Comparison of ENCODE assay signal across 1 cellular context in genomic region chr15:40252438-40253178, GRCh38.
TF ChIP-seq lines count a peak whose summit lies in the region.

No MANE protein-coding gene starts in this region.

TF ChIP-seq in HepG2, 621 proteins besides CTCF, POLR2A, EP300 and RAD21 (continues in another document):
- TF ChIP-seq, protein P1, sequence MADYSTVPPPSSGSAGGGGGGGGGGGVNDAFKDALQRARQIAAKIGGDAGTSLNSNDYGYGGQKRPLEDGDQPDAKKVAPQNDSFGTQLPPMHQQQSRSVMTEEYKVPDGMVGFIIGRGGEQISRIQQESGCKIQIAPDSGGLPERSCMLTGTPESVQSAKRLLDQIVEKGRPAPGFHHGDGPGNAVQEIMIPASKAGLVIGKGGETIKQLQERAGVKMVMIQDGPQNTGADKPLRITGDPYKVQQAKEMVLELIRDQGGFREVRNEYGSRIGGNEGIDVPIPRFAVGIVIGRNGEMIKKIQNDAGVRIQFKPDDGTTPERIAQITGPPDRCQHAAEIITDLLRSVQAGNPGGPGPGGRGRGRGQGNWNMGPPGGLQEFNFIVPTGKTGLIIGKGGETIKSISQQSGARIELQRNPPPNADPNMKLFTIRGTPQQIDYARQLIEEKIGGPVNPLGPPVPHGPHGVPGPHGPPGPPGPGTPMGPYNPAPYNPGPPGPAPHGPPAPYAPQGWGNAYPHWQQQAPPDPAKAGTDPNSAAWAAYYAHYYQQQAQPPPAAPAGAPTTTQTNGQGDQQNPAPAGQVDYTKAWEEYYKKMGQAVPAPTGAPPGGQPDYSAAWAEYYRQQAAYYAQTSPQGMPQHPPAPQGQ (CRISPR knock-in tag; IDR thresholded peaks at IDR 0.05; ENCODE audit: borderline replicate concordance): no peak
- TF ChIP-seq ATF5 (CRISPR knock-in tag; IDR thresholded peaks at IDR 0.05; ENCODE audit: low read depth) (no peak), GRHL1 (CRISPR knock-in tag; conservative IDR thresholded peaks at IDR 0.05) (no peak), KDM6A (CRISPR knock-in tag; IDR thresholded peaks at IDR 0.05; ENCODE audit: low read depth) (no peak), ARNT2 (CRISPR knock-in tag; IDR thresholded peaks at IDR 0.05; ENCODE audit: low read depth) (no peak), ZNF382 (CRISPR knock-in tag; IDR thresholded peaks at IDR 0.05; ENCODE audit: borderline replicate concordance) (no peak), REL (CRISPR knock-in tag; conservative IDR thresholded peaks at IDR 0.05) (no peak), CENPT (CRISPR knock-in tag; IDR thresholded peaks at IDR 0.05; ENCODE audit: low read depth) (no peak), ZKSCAN1 (IDR thresholded peaks at IDR 0.05; ENCODE audit: low read length) (no peak), SIN3A (IDR thresholded peaks at IDR 0.05; ENCODE audit: borderline replicate concordance, low read depth, low read length) (no peak), ZFY (CRISPR knock-in tag; IDR thresholded peaks at IDR 0.05) (0 out of 2 replicates have a peak, but pooled peaks have one; percentile 17), HOXA7 (CRISPR knock-in tag; IDR thresholded peaks at IDR 0.05) (no peak), E2F1 (CRISPR knock-in tag; IDR thresholded peaks at IDR 0.05) (no peak), TAF15 (IDR thresholded peaks at IDR 0.05; ENCODE audit: low read depth, low read length, poor library complexity, severe bottlenecking) (no peak), ZNF776 (CRISPR knock-in tag; IDR thresholded peaks at IDR 0.05) (no peak), ATF1 (CRISPR knock-in tag; IDR thresholded peaks at IDR 0.05) (no peak), ZFP36L2 (CRISPR knock-in tag; IDR thresholded peaks at IDR 0.05) (no peak), THAP7 (CRISPR knock-in tag; IDR thresholded peaks at IDR 0.05) (no peak), ZNF839 (CRISPR knock-in tag; IDR thresholded peaks at IDR 0.05; ENCODE audit: borderline replicate concordance) (no peak), RBFOX2 (IDR thresholded peaks at IDR 0.05; ENCODE audit: low read depth, low read length) (no peak), ZBTB26 (CRISPR knock-in tag; IDR thresholded peaks at IDR 0.05; ENCODE audit: borderline replicate concordance) (no peak), ZNF20 (CRISPR knock-in tag; IDR thresholded peaks at IDR 0.05) (no peak), ARHGAP35 (CRISPR knock-in tag; IDR thresholded peaks at IDR 0.05; ENCODE audit: borderline replicate concordance) (no peak), HNRNPLL (IDR thresholded peaks at IDR 0.05; ENCODE audit: low read depth, low read length, poor library complexity, severe bottlenecking) (peak; percentile 11), ZNF530 (CRISPR knock-in tag; IDR thresholded peaks at IDR 0.05; ENCODE audit: low read depth) (no peak), TARDBP (CRISPR knock-in tag; IDR thresholded peaks at IDR 0.05) (no peak), GABPB1 (CRISPR knock-in tag; IDR thresholded peaks at IDR 0.05) (peak; percentile 48; the same call in 1 of the 2 replicates), HES4 (CRISPR knock-in tag; IDR thresholded peaks at IDR 0.05; ENCODE audit: borderline replicate concordance) (no peak), DNMT3B (CRISPR knock-in tag; conservative IDR thresholded peaks at IDR 0.05) (no peak), ZNF460 (CRISPR knock-in tag; IDR thresholded peaks at IDR 0.05; ENCODE audit: borderline replicate concordance) (no peak), RXRA (CRISPR knock-in tag; IDR thresholded peaks at IDR 0.05) (no peak), ZNF800 (CRISPR knock-in tag; IDR thresholded peaks at IDR 0.05) (peak; percentile 41; the same call in 1 of the 2 replicates), BCL6 (CRISPR knock-in tag; IDR thresholded peaks at IDR 0.05) (no peak), ZSCAN25 (CRISPR knock-in tag; IDR thresholded peaks at IDR 0.05) (no peak), ZNF281 (CRISPR knock-in tag; IDR thresholded peaks at IDR 0.05; ENCODE audit: borderline replicate concordance) (no peak), ZNF564 (CRISPR knock-in tag; IDR thresholded peaks at IDR 0.05) (no peak), ZNF674 (CRISPR knock-in tag; IDR thresholded peaks at IDR 0.05; ENCODE audit: low read depth) (no peak)
- TF ChIP-seq, protein P2, sequence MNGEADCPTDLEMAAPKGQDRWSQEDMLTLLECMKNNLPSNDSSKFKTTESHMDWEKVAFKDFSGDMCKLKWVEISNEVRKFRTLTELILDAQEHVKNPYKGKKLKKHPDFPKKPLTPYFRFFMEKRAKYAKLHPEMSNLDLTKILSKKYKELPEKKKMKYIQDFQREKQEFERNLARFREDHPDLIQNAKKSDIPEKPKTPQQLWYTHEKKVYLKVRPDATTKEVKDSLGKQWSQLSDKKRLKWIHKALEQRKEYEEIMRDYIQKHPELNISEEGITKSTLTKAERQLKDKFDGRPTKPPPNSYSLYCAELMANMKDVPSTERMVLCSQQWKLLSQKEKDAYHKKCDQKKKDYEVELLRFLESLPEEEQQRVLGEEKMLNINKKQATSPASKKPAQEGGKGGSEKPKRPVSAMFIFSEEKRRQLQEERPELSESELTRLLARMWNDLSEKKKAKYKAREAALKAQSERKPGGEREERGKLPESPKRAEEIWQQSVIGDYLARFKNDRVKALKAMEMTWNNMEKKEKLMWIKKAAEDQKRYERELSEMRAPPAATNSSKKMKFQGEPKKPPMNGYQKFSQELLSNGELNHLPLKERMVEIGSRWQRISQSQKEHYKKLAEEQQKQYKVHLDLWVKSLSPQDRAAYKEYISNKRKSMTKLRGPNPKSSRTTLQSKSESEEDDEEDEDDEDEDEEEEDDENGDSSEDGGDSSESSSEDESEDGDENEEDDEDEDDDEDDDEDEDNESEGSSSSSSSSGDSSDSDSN (CRISPR knock-in tag; IDR thresholded peaks at IDR 0.05): peak; percentile 57; the same call in 1 of the 2 replicates
- TF ChIP-seq, protein P3, sequence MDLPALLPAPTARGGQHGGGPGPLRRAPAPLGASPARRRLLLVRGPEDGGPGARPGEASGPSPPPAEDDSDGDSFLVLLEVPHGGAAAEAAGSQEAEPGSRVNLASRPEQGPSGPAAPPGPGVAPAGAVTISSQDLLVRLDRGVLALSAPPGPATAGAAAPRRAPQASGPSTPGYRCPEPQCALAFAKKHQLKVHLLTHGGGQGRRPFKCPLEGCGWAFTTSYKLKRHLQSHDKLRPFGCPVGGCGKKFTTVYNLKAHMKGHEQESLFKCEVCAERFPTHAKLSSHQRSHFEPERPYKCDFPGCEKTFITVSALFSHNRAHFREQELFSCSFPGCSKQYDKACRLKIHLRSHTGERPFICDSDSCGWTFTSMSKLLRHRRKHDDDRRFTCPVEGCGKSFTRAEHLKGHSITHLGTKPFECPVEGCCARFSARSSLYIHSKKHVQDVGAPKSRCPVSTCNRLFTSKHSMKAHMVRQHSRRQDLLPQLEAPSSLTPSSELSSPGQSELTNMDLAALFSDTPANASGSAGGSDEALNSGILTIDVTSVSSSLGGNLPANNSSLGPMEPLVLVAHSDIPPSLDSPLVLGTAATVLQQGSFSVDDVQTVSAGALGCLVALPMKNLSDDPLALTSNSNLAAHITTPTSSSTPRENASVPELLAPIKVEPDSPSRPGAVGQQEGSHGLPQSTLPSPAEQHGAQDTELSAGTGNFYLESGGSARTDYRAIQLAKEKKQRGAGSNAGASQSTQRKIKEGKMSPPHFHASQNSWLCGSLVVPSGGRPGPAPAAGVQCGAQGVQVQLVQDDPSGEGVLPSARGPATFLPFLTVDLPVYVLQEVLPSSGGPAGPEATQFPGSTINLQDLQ (CRISPR knock-in tag; IDR thresholded peaks at IDR 0.05): no peak
- TF ChIP-seq, protein P4, sequence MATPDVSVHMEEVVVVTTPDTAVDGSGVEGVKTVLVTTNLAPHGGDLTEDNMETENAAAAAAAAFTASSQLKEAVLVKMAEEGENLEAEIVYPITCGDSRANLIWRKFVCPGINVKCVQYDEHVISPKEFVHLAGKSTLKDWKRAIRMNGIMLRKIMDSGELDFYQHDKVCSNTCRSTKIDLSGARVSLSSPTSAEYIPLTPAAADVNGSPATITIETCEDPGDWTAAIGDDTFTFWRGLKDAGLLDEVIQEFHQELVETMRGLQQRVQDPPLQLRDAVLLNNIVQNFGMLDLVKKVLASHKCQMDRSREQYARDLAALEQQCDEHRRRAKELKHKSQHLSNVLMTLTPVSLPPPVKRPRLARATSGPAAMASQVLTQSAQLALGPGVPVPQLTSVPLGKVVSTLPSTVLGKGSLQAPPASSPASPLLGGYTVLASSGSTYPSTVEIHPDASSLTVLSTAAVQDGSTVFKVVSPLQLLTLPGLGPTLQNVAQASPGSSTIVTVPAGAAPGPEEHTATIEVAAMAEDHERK (CRISPR knock-in tag; IDR thresholded peaks at IDR 0.05; ENCODE audit: low read depth): no peak
- TF ChIP-seq, protein P5, sequence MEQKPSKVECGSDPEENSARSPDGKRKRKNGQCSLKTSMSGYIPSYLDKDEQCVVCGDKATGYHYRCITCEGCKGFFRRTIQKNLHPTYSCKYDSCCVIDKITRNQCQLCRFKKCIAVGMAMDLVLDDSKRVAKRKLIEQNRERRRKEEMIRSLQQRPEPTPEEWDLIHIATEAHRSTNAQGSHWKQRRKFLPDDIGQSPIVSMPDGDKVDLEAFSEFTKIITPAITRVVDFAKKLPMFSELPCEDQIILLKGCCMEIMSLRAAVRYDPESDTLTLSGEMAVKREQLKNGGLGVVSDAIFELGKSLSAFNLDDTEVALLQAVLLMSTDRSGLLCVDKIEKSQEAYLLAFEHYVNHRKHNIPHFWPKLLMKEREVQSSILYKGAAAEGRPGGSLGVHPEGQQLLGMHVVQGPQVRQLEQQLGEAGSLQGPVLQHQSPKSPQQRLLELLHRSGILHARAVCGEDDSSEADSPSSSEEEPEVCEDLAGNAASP (CRISPR knock-in tag; IDR thresholded peaks at IDR 0.05; ENCODE audit: borderline replicate concordance): no peak
